Comparison of ENCODE assay signal across 14 cellular contexts in the genomic region with DNA sequence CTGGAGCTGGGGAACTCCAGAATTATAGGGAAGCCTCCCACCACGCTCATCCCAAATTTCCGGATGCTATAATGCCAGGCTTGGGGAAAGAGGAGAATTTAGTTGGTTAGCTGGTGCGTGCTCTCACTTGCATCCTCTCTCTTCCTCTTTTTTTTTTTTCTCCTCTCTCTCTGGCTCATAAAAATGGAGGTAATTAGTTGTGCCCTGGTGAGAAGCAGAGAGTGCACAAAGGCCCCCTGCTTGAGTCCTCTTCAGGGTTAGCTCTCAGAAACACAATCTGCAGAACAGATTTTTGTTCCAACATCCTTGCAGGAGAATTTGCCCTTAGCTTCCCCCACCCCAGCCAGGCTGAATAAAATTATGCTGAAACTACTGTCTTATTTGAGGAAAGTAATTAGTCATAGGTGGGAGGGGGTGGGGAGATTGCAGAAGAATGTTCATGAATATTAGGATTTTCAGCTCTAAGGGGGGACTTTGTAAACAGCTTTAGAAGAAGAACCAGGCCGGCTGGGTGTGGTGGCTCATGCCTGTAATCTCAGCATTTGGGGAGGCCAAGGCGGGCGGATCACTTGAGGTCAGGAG. TPM values are rescaled to one million over a fixed set of nuclear protein-coding genes. Genes with fewer than 3 reads are reported as not detected.
DNase-seq lines count a peak whose midpoint lies in the region; ATAC-seq, FAIRE-seq and TF ChIP-seq lines count a peak whose summit lies in the region.
"Had no signal": no experiment of that assay in that cellular context is flagged by ENCODE, and none has a peak within 500 bp of the region (broad histone marks: within the 10 kb centered on the region; RNA-seq: fewer than 3 reads in every experiment).

No MANE protein-coding gene starts in this region.

- no peak overlapping the region for H2AFZ ChIP-seq in HepG2 (ENCODE audit: low read length)

- TF ChIP-seq CTCF in HepG2 (CRISPR knock-in tag; IDR thresholded peaks at IDR 0.05): no peak

- TF ChIP-seq EP300 in HepG2 (IDR thresholded peaks at IDR 0.05; ENCODE audit: low read depth in 2 of 2, low read length in 2 of 2) (no peak), HepG2 (CRISPR knock-in tag; IDR thresholded peaks at IDR 0.05; ENCODE audit: borderline replicate concordance) (no peak)

- H3K4me3 ChIP-seq in adipocyte (ENCODE audit: low read length) (no peak overlapping the region), HepG2 (replicated peaks in 1 of 3; ENCODE audit: insufficient read depth in 1 of 3, low read depth in 2 of 3, low read length in 3 of 3) (no peak overlapping the region)

- no peak overlapping the region for H3K4me2 ChIP-seq in HepG2 (ENCODE audit: low read depth, low read length)

- 95% methylated on average over 6 of the region's 6 CpGs for WGBS in HepG2 (ENCODE audit: low lambda C conversion rate)

- POLR2A ChIA-PET in HepG2 (lab: Yijun Ruan, JAX): no interaction called here

- no peaks in the 10 kb centered on the region for H3K9me3 ChIP-seq in adipocyte (ENCODE audit: control insufficient read depth, low read length)
- H3K9me3 ChIP-seq in HepG2 (ENCODE audit: low read length): no peaks in the 10 kb centered on the region

- H3K27ac ChIP-seq in HepG2 (ENCODE audit: extremely low read length, insufficient read depth, low read length): no peak overlapping the region

- H3K9ac ChIP-seq in adipocyte (ENCODE audit: low read length) (peak overlapping the region; percentile 24), HepG2 (ENCODE audit: insufficient read depth, low read depth, low read length) (no peak overlapping the region)

- TF ChIP-seq RAD21 in HepG2 (CRISPR knock-in tag; IDR thresholded peaks at IDR 0.05): no peak

- H3K36me3 ChIP-seq in adipocyte (ENCODE audit: control insufficient read depth, insufficient read depth, low read length, severe bottlenecking) (peaks cover 72% of the 10 kb centered on the region), HepG2 (replicated peaks in 1 of 2; ENCODE audit: control insufficient read depth in 1 of 2, insufficient read depth in 2 of 2, low read length in 2 of 2) (peaks cover 20 to 65% of the 10 kb centered on the region in 2 experiments)

- peaks cover 64% of the 10 kb centered on the region; the same call in 1 of the 2 replicates for H4K20me1 ChIP-seq in HepG2 (ENCODE audit: insufficient read depth, low read length)

- ATAC-seq in HepG2: no peak
- no peak for ATAC-seq in HG03442 (IDR thresholded peaks at IDR 0.05; ENCODE audit: unreplicated experiment)
- ATAC-seq: CD8-positive, alpha-beta T cell; Right ventricle myocardium inferior; stimulated activated naive CD8-positive, alpha-beta T cell treated with anti-CD3 and anti-CD28 coated beads, Interleukin-15, Interleukin-2, amounts not matched to agents 100 U/mL and 50 U/mL, for 24 hours had no signal

- FAIRE-seq in HepG2 (lab: Jason Lieb, UNC): no peak

- no peaks in the 10 kb centered on the region for H3K79me2 ChIP-seq in HepG2 (ENCODE audit: insufficient read depth, low read length)

- H3K27me3 ChIP-seq in adipocyte (replicated peaks; ENCODE audit: control insufficient read depth, insufficient read depth, low read length) (no peaks in the 10 kb centered on the region), HepG2 (ENCODE audit: control insufficient read depth in 1 of 2, insufficient read depth in 2 of 2, low read length in 2 of 2) (no peaks in the 10 kb centered on the region)

- peaks cover 37% of the 10 kb centered on the region for H3K4me1 ChIP-seq in adipocyte (ENCODE audit: control insufficient read depth, insufficient read depth, low read length)
- peaks cover 43% of the 10 kb centered on the region for H3K4me1 ChIP-seq in HepG2 (ENCODE audit: insufficient read depth, low read length)

- no TSS peak for BruUV-seq in HepG2 (replicated peaks; lab: Mats Ljungman, UMichigan)

- CTCF ChIA-PET in HepG2 (lab: Yijun Ruan, JAX; ENCODE audit: low intra/inter-chr PET ratio, low total read pairs): no interaction called here

- intact Hi-C loops in HepG2 (cut with micrococcal nuclease; ENCODE audit: unreplicated experiment): no loop called here

- TF ChIP-seq POLR2A in HepG2 (IDR thresholded peaks at IDR 0.05; ENCODE audit: insufficient read depth in 1 of 2, low read depth in 2 of 2, low read length in 2 of 2): 0 out of 4 replicates have a peak, but pooled peaks of 1 of the 2 experiments have one; percentile 0

- in situ Hi-C loops in KBM-7 (cut with MboI; ENCODE audit: low pct_unique_long_range_greater_than_20kb, low sequenced_read_pairs) (no loop called here), HepG2 (cut with HindIII; ENCODE audit: extremely low pct_ligation_motif_present, low pct_unique_long_range_greater_than_20kb) (no loop called here)

- peak; percentile 80 for DNase-seq in CD1c-positive myeloid dendritic cell (ENCODE audit: extremely low spot score)
- DNase-seq in KBM-7: peak; percentile 72
- DNase-seq in adipocyte (ENCODE audit: low read depth): no peak
- DNase-seq in HepG2 (ENCODE audit: low spot score): no peak
- no peak for DNase-seq in NCI-H1694 treated with DMSO at 0.1 percent for 48 hours (lab: John Stamatoyannopoulos, UW)
- no peak for DNase-seq in NCI-H2196 treated with DMSO at 0.1 percent for 48 hours (lab: John Stamatoyannopoulos, UW; ENCODE audit: unreplicated experiment)
- no peak for DNase-seq in A172 (ENCODE audit: low spot score)
- DNase-seq: activated CD4-positive, alpha-beta T cell treated with anti-CD3 and anti-CD28 coated beads for 48 hours; activated naive CD8-positive, alpha-beta T cell treated with anti-CD3 and anti-CD28 coated beads, Interleukin-2, amount 10 ng/mL, durations not matched to agents 7 days and 5 days; CD8-positive, alpha-beta T cell; NCI-H1105 treated with DMSO at 0.1 percent for 48 hours; stimulated activated naive CD8-positive, alpha-beta T cell treated with anti-CD3 and anti-CD28 coated beads, Interleukin-15, Interleukin-2, amounts not matched to agents 100 U/mL and 50 U/mL, for 24 hours had no signal

RNA-seq across cellular contexts. Expression of a gene that starts 7.6 kb away (rescaled TPM):
- total RNA-seq in HepG2 (2016; rRNA removed; fragmentation: Illumina TruSeq; extraction: Trizol): 9.2 and 21.2 TPM in 2 replicates
- 3.3 and 3.6 TPM in 2 replicates for total RNA-seq in HepG2 (2016; cell fraction: cytosol; rRNA removed; fragmentation: Illumina TruSeq; extraction: Trizol; ENCODE audit: low read depth)
- 8.0 and 21.0 TPM in 2 replicates for total RNA-seq in HepG2 (2016; cell fraction: insoluble cytoplasmic fraction; rRNA removed; fragmentation: Illumina TruSeq; extraction: Trizol)
- 8.0 and 9.1 TPM in 2 replicates for total RNA-seq in HepG2 (2016; cell fraction: membrane; rRNA removed; fragmentation: Illumina TruSeq; extraction: Trizol)
- total RNA-seq in HepG2 (2016; cell fraction: nucleus; rRNA removed; fragmentation: Illumina TruSeq; extraction: Trizol): 18.0 and 20.9 TPM in 2 replicates
- 1,576 and 2,365 TPM in 2 replicates for polyA plus RNA-seq in HepG2 (2011; rRNA removed)
- 1,491 and 1,809 TPM in 2 replicates for polyA plus RNA-seq in HepG2 (2011; cell fraction: cytosol; rRNA removed)
- polyA plus RNA-seq in HepG2 (2011; cell fraction: nucleus; rRNA removed): 562 and 817 TPM in 2 replicates
- 545 and 706 TPM in 2 replicates for polyA plus RNA-seq in HepG2 (2012)
- 3.7 and 4.4 TPM in 2 replicates for polyA plus RNA-seq in HepG2 (2016; cell fraction: cytosol; fragmentation: Illumina TruSeq; extraction: Trizol; ENCODE audit: low read depth)
- polyA plus RNA-seq in HepG2 (2016; cell fraction: insoluble cytoplasmic fraction; fragmentation: Illumina TruSeq; extraction: Trizol; ENCODE audit: low read depth): 9.1 and 11.4 TPM in 2 replicates
- 6.1 and 6.8 TPM in 2 replicates for polyA plus RNA-seq in HepG2 (2016; cell fraction: membrane; fragmentation: Illumina TruSeq; extraction: Trizol; ENCODE audit: low read depth)
- polyA plus RNA-seq in HepG2 (2016; cell fraction: nucleus; fragmentation: Illumina TruSeq; extraction: Trizol; ENCODE audit: insufficient read depth, low read depth): 38.3 and 38.7 TPM in 2 replicates
- 6.3 and 1,949 TPM in 2 replicates for polyA minus RNA-seq in HepG2 (2011; rRNA and poly(A)+ RNA removed; ENCODE audit: low replicate concordance)
- polyA minus RNA-seq in HepG2 (2011; cell fraction: cytosol; rRNA and poly(A)+ RNA removed): 904 and 1,305 TPM in 2 replicates
- polyA minus RNA-seq in HepG2 (2011; cell fraction: nucleus; rRNA and poly(A)+ RNA removed): 242 and 430 TPM in 2 replicates
- 463 and 480 TPM in 2 replicates for total RNA-seq in A172 (2014; rRNA removed; shearing (Covaris generic))

RNA-seq across cellular contexts. Expression of a gene that starts 19.8 kb away (rescaled TPM):
- total RNA-seq in HepG2 (2016; rRNA removed; fragmentation: Illumina TruSeq; extraction: Trizol): 57.5 and 77.9 TPM in 2 replicates
- total RNA-seq in HepG2 (2016; cell fraction: cytosol; rRNA removed; fragmentation: Illumina TruSeq; extraction: Trizol; ENCODE audit: low read depth): 12.5 and 16.2 TPM in 2 replicates
- 61.5 and 77.2 TPM in 2 replicates for total RNA-seq in HepG2 (2016; cell fraction: insoluble cytoplasmic fraction; rRNA removed; fragmentation: Illumina TruSeq; extraction: Trizol)
- total RNA-seq in HepG2 (2016; cell fraction: membrane; rRNA removed; fragmentation: Illumina TruSeq; extraction: Trizol): 27.8 and 28.9 TPM in 2 replicates
- 21.6 and 22.0 TPM in 2 replicates for total RNA-seq in HepG2 (2016; cell fraction: nucleus; rRNA removed; fragmentation: Illumina TruSeq; extraction: Trizol)
- polyA plus RNA-seq in HepG2 (2011; rRNA removed): 65.2 and 68.1 TPM in 2 replicates
- 72.3 and 73.9 TPM in 2 replicates for polyA plus RNA-seq in HepG2 (2011; cell fraction: cytosol; rRNA removed)
- polyA plus RNA-seq in HepG2 (2011; cell fraction: nucleus; rRNA removed): 36.3 and 39.1 TPM in 2 replicates
- polyA plus RNA-seq in HepG2 (2012): 37.2 and 44.1 TPM in 2 replicates
- polyA plus RNA-seq in HepG2 (2016; cell fraction: cytosol; fragmentation: Illumina TruSeq; extraction: Trizol; ENCODE audit: low read depth): 12.3 and 17.5 TPM in 2 replicates
- polyA plus RNA-seq in HepG2 (2016; cell fraction: insoluble cytoplasmic fraction; fragmentation: Illumina TruSeq; extraction: Trizol; ENCODE audit: low read depth): 79.7 and 84.4 TPM in 2 replicates
- polyA plus RNA-seq in HepG2 (2016; cell fraction: membrane; fragmentation: Illumina TruSeq; extraction: Trizol; ENCODE audit: low read depth): 20.4 and 24.4 TPM in 2 replicates
- polyA plus RNA-seq in HepG2 (2016; cell fraction: nucleus; fragmentation: Illumina TruSeq; extraction: Trizol; ENCODE audit: insufficient read depth, low read depth): 37.5 and 48.7 TPM in 2 replicates
- polyA minus RNA-seq in HepG2 (2011; rRNA and poly(A)+ RNA removed; ENCODE audit: low replicate concordance): 27.0 and 72.1 TPM in 2 replicates
- polyA minus RNA-seq in HepG2 (2011; cell fraction: cytosol; rRNA and poly(A)+ RNA removed): 13.5 and 15.9 TPM in 2 replicates
- 6.6 and 8.1 TPM in 2 replicates for polyA minus RNA-seq in HepG2 (2011; cell fraction: nucleus; rRNA and poly(A)+ RNA removed)
- 332 and 409 TPM in 2 replicates for total RNA-seq in A172 (2014; rRNA removed; shearing (Covaris generic))

RNA-seq across cellular contexts. Expression of a gene that starts 30.9 kb away (rescaled TPM):
- 0.10 and 0.46 TPM in 2 replicates for total RNA-seq in HepG2 (2016; rRNA removed; fragmentation: Illumina TruSeq; extraction: Trizol)
- total RNA-seq in HepG2 (2016; cell fraction: cytosol; rRNA removed; fragmentation: Illumina TruSeq; extraction: Trizol; ENCODE audit: low read depth): 0.18 TPM in 1 of 2 replicates, not detected in the other
- total RNA-seq in HepG2 (2016; cell fraction: insoluble cytoplasmic fraction; rRNA removed; fragmentation: Illumina TruSeq; extraction: Trizol): 0.52 TPM in 1 of 2 replicates, not detected in the other
- total RNA-seq in HepG2 (2016; cell fraction: membrane; rRNA removed; fragmentation: Illumina TruSeq; extraction: Trizol): 0.10 and 0.15 TPM in 2 replicates
- 0.44 and 0.78 TPM in 2 replicates for total RNA-seq in HepG2 (2016; cell fraction: nucleus; rRNA removed; fragmentation: Illumina TruSeq; extraction: Trizol)
- 0.12 and 0.21 TPM in 2 replicates for polyA plus RNA-seq in HepG2 (2011; rRNA removed)
- 0.12 and 0.23 TPM in 2 replicates for polyA plus RNA-seq in HepG2 (2011; cell fraction: cytosol; rRNA removed)
- 0.40 and 0.96 TPM in 2 replicates for polyA plus RNA-seq in HepG2 (2011; cell fraction: nucleus; rRNA removed)
- polyA plus RNA-seq in HepG2 (2012): 0.09 and 0.31 TPM in 2 replicates
- polyA plus RNA-seq in HepG2 (2016; cell fraction: cytosol; fragmentation: Illumina TruSeq; extraction: Trizol; ENCODE audit: low read depth): 0.06 and 0.09 TPM in 2 replicates
- 0.15 and 0.16 TPM in 2 replicates for polyA plus RNA-seq in HepG2 (2016; cell fraction: insoluble cytoplasmic fraction; fragmentation: Illumina TruSeq; extraction: Trizol; ENCODE audit: low read depth)
- polyA plus RNA-seq in HepG2 (2016; cell fraction: membrane; fragmentation: Illumina TruSeq; extraction: Trizol; ENCODE audit: low read depth): 0.08 TPM in 1 of 2 replicates, not detected in the other
- polyA plus RNA-seq in HepG2 (2016; cell fraction: nucleus; fragmentation: Illumina TruSeq; extraction: Trizol; ENCODE audit: insufficient read depth, low read depth): 0.99 and 1.4 TPM in 2 replicates
- polyA minus RNA-seq in HepG2 (2011; rRNA and poly(A)+ RNA removed; ENCODE audit: low replicate concordance): 0.14 and 0.16 TPM in 2 replicates
- 0.69 and 0.88 TPM in 2 replicates for polyA minus RNA-seq in HepG2 (2011; cell fraction: cytosol; rRNA and poly(A)+ RNA removed)
- polyA minus RNA-seq in HepG2 (2011; cell fraction: nucleus; rRNA and poly(A)+ RNA removed): not detected in 2 replicates
- total RNA-seq in A172 (2014; rRNA removed; shearing (Covaris generic)): 1.0 and 1.3 TPM in 2 replicates
- total RNA-seq: CD8-positive, alpha-beta T cell; Right ventricle myocardium inferior had no signal

RNA-seq across cellular contexts. Expression of a gene that starts 45.6 kb away (rescaled TPM):
- not detected in 2 replicates for total RNA-seq in HepG2 (2016; rRNA removed; fragmentation: Illumina TruSeq; extraction: Trizol)
- not detected in 2 replicates for total RNA-seq in HepG2 (2016; cell fraction: cytosol; rRNA removed; fragmentation: Illumina TruSeq; extraction: Trizol; ENCODE audit: low read depth)
- not detected in 2 replicates for total RNA-seq in HepG2 (2016; cell fraction: insoluble cytoplasmic fraction; rRNA removed; fragmentation: Illumina TruSeq; extraction: Trizol)
- total RNA-seq in HepG2 (2016; cell fraction: membrane; rRNA removed; fragmentation: Illumina TruSeq; extraction: Trizol): not detected in 2 replicates
- total RNA-seq in HepG2 (2016; cell fraction: nucleus; rRNA removed; fragmentation: Illumina TruSeq; extraction: Trizol): not detected in 2 replicates
- 0.04 TPM in 1 of 2 replicates, not detected in the other for polyA plus RNA-seq in HepG2 (2011; rRNA removed)
- 0.04 and 0.05 TPM in 2 replicates for polyA plus RNA-seq in HepG2 (2011; cell fraction: cytosol; rRNA removed)
- 0.24 and 0.34 TPM in 2 replicates for polyA plus RNA-seq in HepG2 (2011; cell fraction: nucleus; rRNA removed)
- 0.12 TPM in 1 of 2 replicates, not detected in the other for polyA plus RNA-seq in HepG2 (2012)
- not detected in 2 replicates for polyA plus RNA-seq in HepG2 (2016; cell fraction: cytosol; fragmentation: Illumina TruSeq; extraction: Trizol; ENCODE audit: low read depth)
- polyA plus RNA-seq in HepG2 (2016; cell fraction: insoluble cytoplasmic fraction; fragmentation: Illumina TruSeq; extraction: Trizol; ENCODE audit: low read depth): not detected in 2 replicates
- not detected in 2 replicates for polyA plus RNA-seq in HepG2 (2016; cell fraction: membrane; fragmentation: Illumina TruSeq; extraction: Trizol; ENCODE audit: low read depth)
- not detected in 2 replicates for polyA plus RNA-seq in HepG2 (2016; cell fraction: nucleus; fragmentation: Illumina TruSeq; extraction: Trizol; ENCODE audit: insufficient read depth, low read depth)
- polyA minus RNA-seq in HepG2 (2011; rRNA and poly(A)+ RNA removed; ENCODE audit: low replicate concordance): not detected in 2 replicates
- not detected in 2 replicates for polyA minus RNA-seq in HepG2 (2011; cell fraction: cytosol; rRNA and poly(A)+ RNA removed)
- polyA minus RNA-seq in HepG2 (2011; cell fraction: nucleus; rRNA and poly(A)+ RNA removed): not detected in 2 replicates
- total RNA-seq in A172 (2014; rRNA removed; shearing (Covaris generic)): 0.93 TPM in 1 of 2 replicates, not detected in the other
- total RNA-seq: activated naive CD8-positive, alpha-beta T cell treated with anti-CD3 and anti-CD28 coated beads, Interleukin-2, amount 10 ng/mL, durations not matched to agents 7 days and 5 days; CD8-positive, alpha-beta T cell; Right ventricle myocardium inferior had no signal

RNA-seq across cellular contexts. Expression of a gene that starts 49.2 kb away (rescaled TPM):
- 7.1 and 8.1 TPM in 2 replicates for total RNA-seq in HepG2 (2016; rRNA removed; fragmentation: Illumina TruSeq; extraction: Trizol)
- 0.51 and 0.88 TPM in 2 replicates for total RNA-seq in HepG2 (2016; cell fraction: cytosol; rRNA removed; fragmentation: Illumina TruSeq; extraction: Trizol; ENCODE audit: low read depth)
- total RNA-seq in HepG2 (2016; cell fraction: insoluble cytoplasmic fraction; rRNA removed; fragmentation: Illumina TruSeq; extraction: Trizol): 7.1 and 7.5 TPM in 2 replicates
- total RNA-seq in HepG2 (2016; cell fraction: membrane; rRNA removed; fragmentation: Illumina TruSeq; extraction: Trizol): 2.1 and 2.7 TPM in 2 replicates
- total RNA-seq in HepG2 (2016; cell fraction: nucleus; rRNA removed; fragmentation: Illumina TruSeq; extraction: Trizol): 5.7 and 8.6 TPM in 2 replicates
- 3.0 and 3.2 TPM in 2 replicates for polyA plus RNA-seq in HepG2 (2011; rRNA removed)
- 1.3 and 1.8 TPM in 2 replicates for polyA plus RNA-seq in HepG2 (2011; cell fraction: cytosol; rRNA removed)
- polyA plus RNA-seq in HepG2 (2011; cell fraction: nucleus; rRNA removed): 10.1 and 11.0 TPM in 2 replicates
- polyA plus RNA-seq in HepG2 (2012): 9.5 and 9.7 TPM in 2 replicates
- 0.27 and 0.32 TPM in 2 replicates for polyA plus RNA-seq in HepG2 (2016; cell fraction: cytosol; fragmentation: Illumina TruSeq; extraction: Trizol; ENCODE audit: low read depth)
- 2.6 and 3.8 TPM in 2 replicates for polyA plus RNA-seq in HepG2 (2016; cell fraction: insoluble cytoplasmic fraction; fragmentation: Illumina TruSeq; extraction: Trizol; ENCODE audit: low read depth)
- polyA plus RNA-seq in HepG2 (2016; cell fraction: membrane; fragmentation: Illumina TruSeq; extraction: Trizol; ENCODE audit: low read depth): 0.63 and 0.71 TPM in 2 replicates
- polyA plus RNA-seq in HepG2 (2016; cell fraction: nucleus; fragmentation: Illumina TruSeq; extraction: Trizol; ENCODE audit: insufficient read depth, low read depth): 10.0 and 15.0 TPM in 2 replicates
- 14.7 and 16.6 TPM in 2 replicates for polyA minus RNA-seq in HepG2 (2011; rRNA and poly(A)+ RNA removed; ENCODE audit: low replicate concordance)
- polyA minus RNA-seq in HepG2 (2011; cell fraction: cytosol; rRNA and poly(A)+ RNA removed): 3.3 and 5.4 TPM in 2 replicates
- polyA minus RNA-seq in HepG2 (2011; cell fraction: nucleus; rRNA and poly(A)+ RNA removed): 8.6 and 9.3 TPM in 2 replicates
- total RNA-seq in A172 (2014; rRNA removed; shearing (Covaris generic)): 9.4 and 13.4 TPM in 2 replicates

Comparison
In these comparisons a context has a peak if more than half of its experiments do, and no peak if none do; other contexts are left out.
1. DNase-seq: peak in CD1c-positive myeloid dendritic cell (single experiment) and KBM-7 (single experiment); none in adipocyte (single experiment), HepG2 (single experiment), NCI-H1694 treated with DMSO at 0.1 percent for 48 hours (single experiment), NCI-H2196 treated with DMSO at 0.1 percent for 48 hours (single experiment) and A172 (single experiment).
2. RNA of a gene that starts 7.6 kb away (total RNA-seq): 463 to 480 TPM in A172; 3.3 to 21.2 TPM in HepG2; every median in the first group is over 10 times any median in the second.